8 cellular contexts compared by ENCODE assay signal in the genomic region with DNA sequence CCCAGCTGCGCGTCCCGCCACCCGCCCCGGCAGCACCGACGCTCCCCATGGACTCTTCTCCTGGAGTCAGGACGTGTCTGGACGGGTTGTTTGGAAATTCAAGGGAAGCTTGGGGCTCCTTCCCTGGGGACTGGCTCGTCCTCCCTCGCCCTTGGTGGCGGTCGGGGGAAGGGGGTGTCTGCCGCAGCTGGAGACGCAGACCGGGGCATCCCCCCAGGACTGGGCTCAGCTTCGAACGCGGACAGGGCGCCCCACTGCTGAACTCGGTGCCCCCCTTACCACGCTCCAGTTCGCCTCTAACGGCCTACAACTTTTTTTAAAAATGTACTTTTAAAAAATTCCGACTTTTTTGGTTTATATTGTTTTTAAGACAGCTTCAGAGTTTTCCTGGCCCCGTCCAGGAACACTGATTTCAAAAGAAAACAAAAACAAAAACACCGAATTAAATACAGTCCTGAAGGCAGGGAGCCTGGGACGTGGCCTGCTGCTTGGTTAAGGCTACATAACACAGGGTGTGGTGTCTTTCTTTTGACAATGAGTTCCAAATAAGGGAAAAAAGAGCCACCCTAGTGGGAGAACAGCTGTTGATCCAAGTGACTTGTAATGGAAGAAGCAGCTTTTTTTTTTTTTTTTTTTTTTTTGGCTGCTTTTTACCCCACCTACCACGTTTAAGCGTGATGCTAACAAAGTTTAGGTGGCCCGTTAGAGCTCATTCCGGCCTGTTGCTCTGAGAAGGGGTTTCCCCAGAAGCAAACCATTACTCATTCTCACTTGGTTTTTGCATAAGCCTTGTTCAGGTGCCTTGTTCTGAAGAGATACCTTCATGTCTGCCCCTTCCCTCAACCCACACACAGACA. TPM values are rescaled to one million over a fixed set of nuclear protein-coding genes. Genes with fewer than 3 reads are reported as not detected.
DNase-seq lines count a peak whose midpoint lies in the region; ATAC-seq and TF ChIP-seq lines count a peak whose summit lies in the region.

No MANE protein-coding gene starts in this region.

- peak; percentile 59 for ATAC-seq in GM19043 (IDR thresholded peaks at IDR 0.05; ENCODE audit: low read depth, unreplicated experiment)
- ATAC-seq in HG03175 (IDR thresholded peaks at IDR 0.05; ENCODE audit: unreplicated experiment), result peak; percentile 54
- peak; percentile 61 for ATAC-seq in sciatic nerve

- no peaks in the 10 kb centered on the region for H3K9me3 ChIP-seq in left ventricle myocardium inferior (replicated peaks)

- intact Hi-C loops in left ventricle myocardium inferior (cut with micrococcal nuclease) (no loop called here), sciatic nerve (cut with DNase I) (no loop called here)

- CTCF ChIA-PET in BJ (lab: Yijun Ruan, JAX), result interaction anchor here (0.9 to 9.1 kb wide), 12 partner anchors 8 to 1684 kb away, joined by 3 to 134 read pairs (median 5); partner anchors contain the start of gene RPL5

- peaks cover 35% of the 10 kb centered on the region for H3K4me1 ChIP-seq in left ventricle myocardium inferior

- no peaks in the 10 kb centered on the region for H3K36me3 ChIP-seq in BJ (ENCODE audit: control insufficient read depth, insufficient read depth, low read length)
- no peaks in the 10 kb centered on the region for H3K36me3 ChIP-seq in left ventricle myocardium inferior

- no peaks in the 10 kb centered on the region for H3K27me3 ChIP-seq in BJ (ENCODE audit: control insufficient read depth, insufficient read depth, low read length)
- H3K27me3 ChIP-seq in left ventricle myocardium inferior (ENCODE audit: low read depth), result no peaks in the 10 kb centered on the region

- DNase-seq in BJ (ENCODE audit: low read depth), result peak; percentile 66
- DNase-seq in RPMI8226, result peak; percentile 67
- peak; percentile 63 for DNase-seq in activated naive CD4-positive, alpha-beta T cell treated with anti-CD3 and anti-CD28 coated beads, Interleukin-2, amount 50 U/mL, for 16 hours
- DNase-seq in left ventricle myocardium inferior, result peak; percentile 27
- DNase-seq in sciatic nerve (ENCODE audit: low spot score), result peak; percentile 64
- no peak for DNase-seq in NOMO-1 treated with dmso at 0.1 percent for 144 hours (lab: John Stamatoyannopoulos, UW; ENCODE audit: unreplicated experiment)

- H3K27ac ChIP-seq in left ventricle myocardium inferior (replicated peaks), result peak overlapping the region; percentile 98

- H3K4me3 ChIP-seq in BJ (ENCODE audit: low read depth, low read length) (peak overlapping the region; percentile 84), left ventricle myocardium inferior (peak overlapping the region; percentile 97)

- POLR2A ChIA-PET in BJ (lab: Charles Lee), result interaction anchor here (0.5 to 1.4 kb wide), 6 partner anchors 9 to 596 kb away, joined by 3 to 11 read pairs (median 4); no protein-coding TSS in a partner anchor

- TF ChIP-seq CTCF in BJ (IDR thresholded peaks at IDR 0.05; ENCODE audit: insufficient read depth, low read depth, low read length) (no peak), left ventricle myocardium inferior (IDR thresholded peaks at IDR 0.05; ENCODE audit: borderline replicate concordance) (no peak)

RNA-seq across cellular contexts. Expression of gene DIPK1A, which starts 0.9 kb away (rescaled TPM):
- polyA plus RNA-seq in BJ (2011; rRNA removed), result 12.3 and 28.0 TPM in 2 replicates
- 6.1 and 6.6 TPM in 2 replicates for polyA minus RNA-seq in BJ (2011; rRNA and poly(A)+ RNA removed)
- total RNA-seq in left ventricle myocardium inferior (5.0 TPM), sciatic nerve (6.6 TPM)
